Comparison of ENCODE assay signal across 15 cellular contexts in the genomic region with DNA sequence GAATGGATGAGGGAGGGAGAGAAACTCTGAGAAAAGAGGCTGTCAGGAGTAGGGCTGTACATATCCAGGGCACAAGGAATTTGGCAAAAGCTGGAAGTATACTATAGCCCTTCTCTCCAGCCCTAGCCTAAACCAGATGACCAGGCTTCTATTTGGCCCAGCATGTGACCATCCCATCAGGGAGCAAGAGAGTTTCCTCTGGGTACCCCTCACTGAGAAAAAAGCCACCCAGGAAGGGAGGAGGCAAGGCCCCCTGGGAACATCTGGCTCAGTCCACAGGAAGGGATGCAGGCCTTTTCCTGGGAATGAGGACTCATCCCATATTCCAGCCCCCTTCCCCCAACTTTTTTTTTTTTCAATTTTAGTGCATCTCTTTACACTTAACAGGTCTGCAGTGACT. TPM values are rescaled to one million over a fixed set of nuclear protein-coding genes. Genes with fewer than 3 reads are reported as not detected.
A peak's percentile ranks its signal among the peaks of the same experiment; 100 is the strongest.
DNase-seq lines count a peak whose midpoint lies in the region; ATAC-seq, FAIRE-seq and TF ChIP-seq lines count a peak whose summit lies in the region.
"Had no signal": no experiment of that assay in that cellular context is flagged by ENCODE, and none has a peak within 500 bp of the region (broad histone marks: within the 10 kb centered on the region; RNA-seq: fewer than 3 reads in every experiment).

No MANE protein-coding gene starts in this region.

- ATAC-seq in activated B cell treated with CpG ODN at 0.5 μM for 24 hours (ENCODE audit: low read depth) (no peak), SK-N-SH treated with all-trans-retinoic acid at 6 μM for 48 hours (no peak)
- ATAC-seq: foreskin keratinocyte had no signal

- H2AFZ ChIP-seq in keratinocyte (ENCODE audit: control insufficient read depth, low read length) = no peak overlapping the region

- H3K4me3 Mint-ChIP-seq in MCF 10A (ENCODE audit: unreplicated experiment) = no peak overlapping the region
- H3K4me3 Mint-ChIP-seq in activated B cell treated with CpG ODN at 0.5 μM for 24 hours = no peak overlapping the region

- H3K9me1 ChIP-seq in keratinocyte (ENCODE audit: control insufficient read depth, extremely low read depth, insufficient read depth, low read length) = peaks cover 2% of the 10 kb centered on the region

- H3K36me3 ChIP-seq in breast epithelium (no peaks in the 10 kb centered on the region), keratinocyte (ENCODE audit: control insufficient read depth in 2 of 2, extremely low read depth in 1 of 2, insufficient read depth in 2 of 2, low read length in 2 of 2) (peaks cover 27 to 40% of the 10 kb centered on the region in 2 experiments), A673 (ENCODE audit: insufficient read depth, low read length, poor library complexity, severe bottlenecking) (no peaks in the 10 kb centered on the region)
- H3K36me3 ChIP-seq: BE2C, transverse colon had no signal

- H3K79me2 ChIP-seq in keratinocyte (ENCODE audit: control insufficient read depth, insufficient read depth, low read length) = peaks cover 98% of the 10 kb centered on the region

- H3K36me3 Mint-ChIP-seq in MCF 10A (ENCODE audit: insufficient read depth, unreplicated experiment) (peaks cover 31% of the 10 kb centered on the region), activated B cell treated with CpG ODN at 0.5 μM for 24 hours (ENCODE audit: low read depth) (peaks cover 94% of the 10 kb centered on the region)

- no peaks in the 10 kb centered on the region for H3K27me3 ChIP-seq in breast epithelium
- no peaks in the 10 kb centered on the region for H3K27me3 ChIP-seq in keratinocyte (ENCODE audit: control insufficient read depth, extremely low read depth, insufficient read depth, low read length)
- H3K27me3 ChIP-seq in A673 (replicated peaks; ENCODE audit: insufficient read depth, low read depth, low read length, poor library complexity) = peaks cover 7% of the 10 kb centered on the region
- H3K27me3 ChIP-seq: BE2C, foreskin keratinocyte, transverse colon had no signal

- intact Hi-C loops in MCF 10A (cut with micrococcal nuclease) = no loop called here
- intact Hi-C loops in breast epithelium (cut with DNase I; ENCODE audit: low total_unique reads) = no loop called here
- intact Hi-C loops in activated B cell treated with CpG ODN at 0.5 μM for 24 hours (cut with micrococcal nuclease) = no loop called here
- intact Hi-C loops in A673 (cut with micrococcal nuclease; ENCODE audit: unreplicated experiment) = no loop called here

- peaks cover 45% of the 10 kb centered on the region for H4K20me1 ChIP-seq in keratinocyte (ENCODE audit: control insufficient read depth, extremely low read depth, insufficient read depth, low read length)

- no peak overlapping the region for H3K4me2 ChIP-seq in keratinocyte (ENCODE audit: control insufficient read depth, extremely low read depth, insufficient read depth, low read depth, low read length)
- H3K4me2 ChIP-seq: smooth muscle cell had no signal

- H3K9me3 ChIP-seq in breast epithelium (no peaks in the 10 kb centered on the region), keratinocyte (ENCODE audit: control insufficient read depth, low read depth, low read length) (no peaks in the 10 kb centered on the region), A673 (ENCODE audit: low read depth, low read length, poor library complexity, severe bottlenecking) (no peaks in the 10 kb centered on the region)
- H3K9me3 ChIP-seq: BE2C, transverse colon had no signal

- H3K4me1 Mint-ChIP-seq in MCF 10A (ENCODE audit: insufficient read depth, unreplicated experiment) (peaks cover 52% of the 10 kb centered on the region), activated B cell treated with CpG ODN at 0.5 μM for 24 hours (peaks cover 98% of the 10 kb centered on the region)

- H3K9me3 Mint-ChIP-seq in MCF 10A (ENCODE audit: unreplicated experiment) (no peaks in the 10 kb centered on the region), activated B cell treated with CpG ODN at 0.5 μM for 24 hours (no peaks in the 10 kb centered on the region)

- dilution Hi-C loops in keratinocyte (cut with MboI; ENCODE audit: extremely low pct_ligation_motif_present, low sequenced_read_pairs) = no loop called here

- H3K4me1 ChIP-seq in breast epithelium = peaks cover 0 to 13% of the 10 kb centered on the region in 2 donors
- H3K4me1 ChIP-seq in keratinocyte (ENCODE audit: control insufficient read depth, extremely low read depth, insufficient read depth, low read length) = peaks cover 69% of the 10 kb centered on the region
- H3K4me1 ChIP-seq in A673 (ENCODE audit: insufficient read depth, low read length, poor library complexity, severe bottlenecking) = peaks cover 13% of the 10 kb centered on the region
- H3K4me1 ChIP-seq: BE2C had no signal

- no peak for TF ChIP-seq POLR2A in breast epithelium (IDR thresholded peaks at IDR 0.05)

- H3K27ac Mint-ChIP-seq in MCF 10A (ENCODE audit: low read depth, unreplicated experiment) = peak overlapping the region; percentile 0
- H3K27ac Mint-ChIP-seq in activated B cell treated with CpG ODN at 0.5 μM for 24 hours = peak overlapping the region; percentile 90

- H3K27me3 Mint-ChIP-seq in MCF 10A (ENCODE audit: insufficient read depth, unreplicated experiment) = no peaks in the 10 kb centered on the region
- no peaks in the 10 kb centered on the region for H3K27me3 Mint-ChIP-seq in activated B cell treated with CpG ODN at 0.5 μM for 24 hours

- CTCF ChIA-PET in MCF 10A (lab: Yijun Ruan, JAX) (no interaction called here), activated B cell treated with CpG ODN at 0.5 μM for 24 hours (lab: Charles Lee) (interaction anchor here (1.6 kb wide), 2 partner anchors 15 to 150 kb away, joined by 4 to 8 read pairs; no protein-coding TSS in a partner anchor), A673 (lab: Charles Lee) (no interaction called here)

- FAIRE-seq in keratinocyte (lab: Jason Lieb, UNC) = no peak

- no peak overlapping the region for H3K27ac ChIP-seq in breast epithelium
- H3K27ac ChIP-seq in keratinocyte (ENCODE audit: control insufficient read depth, insufficient read depth, low read length) = peak overlapping the region; percentile 66
- no peak overlapping the region for H3K27ac ChIP-seq in A673 (ENCODE audit: low read depth, low read length, poor library complexity, severe bottlenecking)

- no peak overlapping the region for H3K9ac ChIP-seq in keratinocyte (ENCODE audit: control insufficient read depth, extremely low read depth, insufficient read depth, low read length)

- no peak overlapping the region for H3K4me3 ChIP-seq in breast epithelium
- no peak overlapping the region for H3K4me3 ChIP-seq in keratinocyte (ENCODE audit: control insufficient read depth in 2 of 3, extremely low read depth in 1 of 3, insufficient read depth in 2 of 3, low read depth in 1 of 3, low read length in 3 of 3)
- H3K4me3 ChIP-seq in A673 (ENCODE audit: low read depth, low read length, poor library complexity, severe bottlenecking) = no peak overlapping the region
- H3K4me3 ChIP-seq: lung, smooth muscle cell, transverse colon had no signal

- DNase-seq in MCF 10A (ENCODE audit: unreplicated experiment) = no peak
- no peak for DNase-seq in breast epithelium (ENCODE audit: low spot score in 2 of 2)
- no peak for DNase-seq in activated B cell treated with CpG ODN at 0.5 μM for 24 hours
- DNase-seq in keratinocyte (ENCODE audit: low read depth, low spot score) = no peak
- DNase-seq in A673 (ENCODE audit: low spot score) = no peak
- DNase-seq in Ammon's horn (ENCODE audit: low spot score) = no peak
- DNase-seq in NCI-H524 treated with DMSO at 0.1 percent for 48 hours (lab: John Stamatoyannopoulos, UW) = no peak
- DNase-seq: BE2C, NCI-H1436, T1000, transverse colon had no signal

- POLR2A ChIA-PET in MCF 10A (lab: Yijun Ruan, JAX) = interaction anchor here (1.6 to 8.4 kb wide), 3 partner anchors 14 to 128 kb away, joined by 4 to 233 read pairs (median 27); no protein-coding TSS in a partner anchor
- POLR2A ChIA-PET in activated B cell treated with CpG ODN at 0.5 μM for 24 hours (lab: Charles Lee) = interaction anchor here (0.7 to 2.5 kb wide), 11 partner anchors 15 to 222 kb away, joined by 3 to 17 read pairs (median 5); no protein-coding TSS in a partner anchor
- POLR2A ChIA-PET in A673 (lab: Charles Lee; ENCODE audit: low non-redundant PET) = no interaction called here

- BruUV-seq in MCF 10A (replicated peaks; lab: Mats Ljungman, UMichigan) = no TSS peak
- no TSS peak for BruUV-seq in A673 (replicated peaks; lab: Mats Ljungman, UMichigan)

- TF ChIP-seq CTCF in MCF 10A (IDR thresholded peaks at IDR 0.05; ENCODE audit: unreplicated experiment) = no peak
- no peak for TF ChIP-seq CTCF in breast epithelium (IDR thresholded peaks at IDR 0.05)
- TF ChIP-seq CTCF in activated B cell treated with CpG ODN at 0.5 μM for 24 hours (IDR thresholded peaks at IDR 0.05) = no peak
- no peak for TF ChIP-seq CTCF in keratinocyte (optimal IDR thresholded peaks at IDR 0.05 in 1 of 3, IDR thresholded peaks at IDR 0.05 in 1 of 3, conservative IDR thresholded peaks at IDR 0.05 in 1 of 3; ENCODE audit: extremely low read depth in 1 of 3, insufficient read depth in 2 of 3, low read length in 3 of 3)
- no peak for TF ChIP-seq CTCF in A673 (conservative IDR thresholded peaks at IDR 0.05; ENCODE audit: low read depth, low read length)

TF ChIP-seq in SK-N-SH treated with all-trans-retinoic acid at 6 μM for 48 hours, 23 proteins besides CTCF, POLR2A, EP300 and RAD21 (continues in another document):
- no peak for TF ChIP-seq ESRRG (CRISPR knock-in tag; IDR thresholded peaks at IDR 0.05)
- TF ChIP-seq, protein P1, sequence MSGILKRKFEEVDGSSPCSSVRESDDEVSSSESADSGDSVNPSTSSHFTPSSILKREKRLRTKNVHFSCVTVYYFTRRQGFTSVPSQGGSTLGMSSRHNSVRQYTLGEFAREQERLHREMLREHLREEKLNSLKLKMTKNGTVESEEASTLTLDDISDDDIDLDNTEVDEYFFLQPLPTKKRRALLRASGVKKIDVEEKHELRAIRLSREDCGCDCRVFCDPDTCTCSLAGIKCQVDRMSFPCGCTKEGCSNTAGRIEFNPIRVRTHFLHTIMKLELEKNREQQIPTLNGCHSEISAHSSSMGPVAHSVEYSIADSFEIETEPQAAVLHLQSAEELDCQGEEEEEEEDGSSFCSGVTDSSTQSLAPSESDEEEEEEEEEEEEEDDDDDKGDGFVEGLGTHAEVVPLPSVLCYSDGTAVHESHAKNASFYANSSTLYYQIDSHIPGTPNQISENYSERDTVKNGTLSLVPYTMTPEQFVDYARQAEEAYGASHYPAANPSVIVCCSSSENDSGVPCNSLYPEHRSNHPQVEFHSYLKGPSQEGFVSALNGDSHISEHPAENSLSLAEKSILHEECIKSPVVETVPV (CRISPR knock-in tag; IDR thresholded peaks at IDR 0.05) = no peak

RNA-seq across cellular contexts. Expression of a gene that starts 8.3 kb away (rescaled TPM):
- total RNA-seq in MCF 10A (2022) = 323 and 446 TPM in 2 replicates
- 100 to 1,000 TPM; 255 to 348 (median 269) TPM for total RNA-seq in breast epithelium
- 1,441 and 1,546 TPM in 2 replicates for total RNA-seq in activated B cell treated with CpG ODN at 0.5 μM for 24 hours
- polyA plus RNA-seq in keratinocyte = 1,621 to 2,271 TPM (median 2,038 TPM) in 3 replicates
- 1,899 TPM for polyA plus RNA-seq in keratinocyte (2011; ENCODE audit: low read depth)
- polyA plus RNA-seq in keratinocyte (2011; cell fraction: cytosol; rRNA removed) = 704 and 1,157 TPM in 2 replicates
- polyA plus RNA-seq in keratinocyte (2011; cell fraction: nucleus; rRNA removed) = 3,164 and 3,631 TPM in 2 replicates
- polyA plus RNA-seq in keratinocyte (2012; ENCODE audit: low replicate concordance) = 637 and 1,345 TPM in 2 replicates
- polyA minus RNA-seq in keratinocyte = 1,693 to 2,971 TPM (median 2,836 TPM) in 3 replicates
- 1,343 TPM for polyA minus RNA-seq in keratinocyte (2011; cell fraction: cytosol; rRNA and poly(A)+ RNA removed)
- polyA minus RNA-seq in keratinocyte (2011; cell fraction: nucleus; rRNA and poly(A)+ RNA removed) = 2,671 and 5,354 TPM in 2 replicates
- 13.1 and 15.9 TPM in 2 replicates for total RNA-seq in A673 (2021)

Comparison
In these comparisons a context has a peak if more than half of its experiments do, and no peak if none do; other contexts are left out.
1. RNA of a gene that starts 8.3 kb away (total RNA-seq): 1,441 to 1,546 TPM in activated B cell treated with CpG ODN at 0.5 μM for 24 hours, 323 to 446 TPM in MCF 10A and 255 to 348 TPM in breast epithelium; 13.1 to 15.9 TPM in A673; every median in the first group is over 10 times any median in the second.